Comparison of ENCODE assay signal across 11 cellular contexts in genomic region chr11:117457031-117457785, GRCh38.
A peak's percentile ranks its signal among the peaks of the same experiment; 100 is the strongest.
DNase-seq lines count a peak whose midpoint lies in the region; ATAC-seq and TF ChIP-seq lines count a peak whose summit lies in the region.
"Had no signal": no experiment of that assay in that cellular context is flagged by ENCODE, and none has a peak within 500 bp of the region (broad histone marks: within the 10 kb centered on the region; RNA-seq: fewer than 3 reads in every experiment).

No MANE protein-coding gene starts in this region.

- peaks cover 0 to 7% of the 10 kb centered on the region in 2 experiments for H3K9me3 ChIP-seq in CD4-positive, CD25-positive, alpha-beta regulatory T cell (ENCODE audit: control insufficient read depth in 2 of 2, low read length in 2 of 2)

- POLR2A ChIA-PET in RWPE1 (lab: Yijun Ruan, JAX; ENCODE audit: low non-redundant PET), result no interaction called here

- H3K36me3 ChIP-seq in CD4-positive, CD25-positive, alpha-beta regulatory T cell (ENCODE audit: control insufficient read depth, insufficient read depth, low read length), result no peaks in the 10 kb centered on the region

- H3K9me3 Mint-ChIP-seq in CD4-positive, CD25-positive, alpha-beta regulatory T cell, result peaks cover 0 to 14% (median 8%) of the 10 kb centered on the region in 7 donors

- no peak for TF ChIP-seq CTCF in VCaP (conservative IDR thresholded peaks at IDR 0.05)
- TF ChIP-seq CTCF in RWPE1 (conservative IDR thresholded peaks at IDR 0.05; ENCODE audit: low read depth), result no peak

- H3K4me1 ChIP-seq in CD4-positive, CD25-positive, alpha-beta regulatory T cell (ENCODE audit: control insufficient read depth, insufficient read depth, low read length, poor library complexity, severe bottlenecking), result peaks cover 4% of the 10 kb centered on the region

- H3K27me3 ChIP-seq in CD4-positive, CD25-positive, alpha-beta regulatory T cell (ENCODE audit: control insufficient read depth, insufficient read depth, low read length), result no peaks in the 10 kb centered on the region

- peak overlapping the region in 2 of 3 donors; percentile 62 to 83 for H3K27ac Mint-ChIP-seq in CD4-positive, CD25-positive, alpha-beta regulatory T cell
- H3K27ac Mint-ChIP-seq: activated B cell treated with CpG ODN at 0.5 μM for 24 hours; activated naive CD8-positive, alpha-beta T cell treated with anti-CD3 and anti-CD28 coated beads, Interleukin-2, amount 10 ng/mL, durations not matched to agents 7 days and 5 days had no signal

- CTCF ChIA-PET in RWPE1 (lab: Yijun Ruan, JAX), result interaction anchor here (0.6 kb wide), 1 partner anchor 260 kb away, joined by 3 read pairs; no protein-coding TSS in a partner anchor

- no peaks in the 10 kb centered on the region for H3K27me3 Mint-ChIP-seq in CD4-positive, CD25-positive, alpha-beta regulatory T cell
- H3K27me3 Mint-ChIP-seq: activated B cell treated with CpG ODN at 0.5 μM for 24 hours had no signal

- ATAC-seq in CD4-positive, CD25-positive, alpha-beta regulatory T cell (ENCODE audit: low read depth in 2 of 2), result no peak
- ATAC-seq in HG03457 (IDR thresholded peaks at IDR 0.05; ENCODE audit: unreplicated experiment), result no peak

- no peak overlapping the region for H3K4me3 ChIP-seq in CD4-positive, CD25-positive, alpha-beta regulatory T cell (ENCODE audit: low read depth, low read length)

- peaks cover 4% of the 10 kb centered on the region for H3K36me3 Mint-ChIP-seq in CD4-positive, CD25-positive, alpha-beta regulatory T cell

- no peak for DNase-seq in CD4-positive, CD25-positive, alpha-beta regulatory T cell
- DNase-seq in NCI-H1092 (lab: John Stamatoyannopoulos, UW), result peak; percentile 91
- DNase-seq in NCI-H2171 treated with DMSO at 0.1 percent for 48 hours (lab: John Stamatoyannopoulos, UW), result peak; percentile 81
- no peak for DNase-seq in RWPE1 (ENCODE audit: low spot score)
- no peak for DNase-seq in iPS-NIHi7 (ENCODE audit: extremely low spot score)
- DNase-seq in erythroblast (lab: John Stamatoyannopoulos, UW), result no peak
- DNase-seq: activated B cell treated with CpG ODN at 0.5 μM for 24 hours; activated naive CD8-positive, alpha-beta T cell treated with anti-CD3 and anti-CD28 coated beads, Interleukin-2, amount 10 ng/mL, durations not matched to agents 7 days and 5 days; activated T-cell treated with anti-CD3 and anti-CD28 coated beads for 4 hours had no signal

- peaks cover 0 to 21% (median 7%) of the 10 kb centered on the region in 4 donors for H3K4me1 Mint-ChIP-seq in CD4-positive, CD25-positive, alpha-beta regulatory T cell
- H3K4me1 Mint-ChIP-seq: activated naive CD8-positive, alpha-beta T cell treated with anti-CD3 and anti-CD28 coated beads, Interleukin-2, amount 10 ng/mL, durations not matched to agents 7 days and 5 days had no signal

- no peak for TF ChIP-seq POLR2A in erythroblast (IDR thresholded peaks at IDR 0.05; ENCODE audit: low read length)

- H3K4me3 Mint-ChIP-seq in CD4-positive, CD25-positive, alpha-beta regulatory T cell, result no peak overlapping the region
- H3K4me3 Mint-ChIP-seq: activated B cell treated with CpG ODN at 0.5 μM for 24 hours; activated naive CD8-positive, alpha-beta T cell treated with anti-CD3 and anti-CD28 coated beads, Interleukin-2, amount 10 ng/mL, durations not matched to agents 7 days and 5 days had no signal

- H3K27ac ChIP-seq in CD4-positive, CD25-positive, alpha-beta regulatory T cell (ENCODE audit: insufficient read depth, low read length, poor library complexity, severe bottlenecking), result peak overlapping the region; percentile 50
- H3K27ac ChIP-seq in VCaP, result peak overlapping the region; percentile 67
- H3K27ac ChIP-seq in RWPE1, result no peak overlapping the region

Comparison
In these comparisons a context has a peak if more than half of its experiments do, and no peak if none do; other contexts are left out.
1. DNase-seq: peak in NCI-H1092 (single experiment) and NCI-H2171 treated with DMSO at 0.1 percent for 48 hours (single experiment); none in CD4-positive, CD25-positive, alpha-beta regulatory T cell (0 of 3), RWPE1 (single experiment), iPS-NIHi7 (single experiment) and erythroblast (0 of 2).